Comparison of ENCODE assay signal across 8 cellular contexts in genomic region chr2:219119422-219120043, GRCh38. TPM values are rescaled to one million over a fixed set of nuclear protein-coding genes. Genes with fewer than 3 reads are reported as not detected.
A peak's percentile ranks its signal among the peaks of the same experiment; 100 is the strongest.
DNase-seq lines count a peak whose midpoint lies in the region; ATAC-seq and TF ChIP-seq lines count a peak whose summit lies in the region.

No MANE protein-coding gene starts in this region.

- DNase-seq in CD14-positive monocyte (ENCODE audit: low spot score), result no peak
- DNase-seq in HAP-1 (ENCODE audit: low spot score in 2 of 2), result peak; percentile 47 to 83
- no peak for DNase-seq in RWPE2 (ENCODE audit: low spot score)
- DNase-seq in activated naive CD4-positive, alpha-beta T cell treated with anti-CD3 and anti-CD28 coated beads for 36 hours, result peak; percentile 78
- DNase-seq in Right ventricle myocardium inferior (ENCODE audit: missing footprints), result peak; percentile 72
- DNase-seq in pulmonary artery endothelial cell (ENCODE audit: low read depth, low spot score), result peak; percentile 8
- DNase-seq in KG1 (lab: John Stamatoyannopoulos, UW), result no peak

- H3K36me3 Mint-ChIP-seq in CD14-positive monocyte, result peaks cover 6 to 15% of the 10 kb centered on the region in 2 donors
- H3K36me3 Mint-ChIP-seq in activated naive CD4-positive, alpha-beta T cell treated with anti-CD3 and anti-CD28 coated beads for 36 hours (ENCODE audit: low read depth), result no peaks in the 10 kb centered on the region

- no peaks in the 10 kb centered on the region for H3K9me3 Mint-ChIP-seq in CD14-positive monocyte
- H3K9me3 Mint-ChIP-seq in activated naive CD4-positive, alpha-beta T cell treated with anti-CD3 and anti-CD28 coated beads for 36 hours, result no peaks in the 10 kb centered on the region

- TF ChIP-seq CTCF in CD14-positive monocyte (IDR thresholded peaks at IDR 0.05) (peak; percentile 77), RWPE2 (IDR thresholded peaks at IDR 0.05; ENCODE audit: poor library complexity, severe bottlenecking) (peak; percentile 85)

- no peaks in the 10 kb centered on the region for H3K27me3 ChIP-seq in HAP-1 (ENCODE audit: low read depth)
- H3K27me3 ChIP-seq in RWPE2 (ENCODE audit: insufficient read depth, poor library complexity, severe bottlenecking), result no peaks in the 10 kb centered on the region

- H3K9me3 ChIP-seq in HAP-1, result no peaks in the 10 kb centered on the region
- H3K9me3 ChIP-seq in RWPE2 (ENCODE audit: severe bottlenecking), result no peaks in the 10 kb centered on the region

- CTCF ChIA-PET in activated naive CD4-positive, alpha-beta T cell treated with anti-CD3 and anti-CD28 coated beads for 36 hours (lab: Charles Lee), result interaction anchor here (0.6 to 9.3 kb wide), 34 partner anchors 8 to 243 kb away, joined by 3 to 82 read pairs (median 4); partner anchors contain the start of genes CDK5R2 and CFAP65

- H3K4me3 Mint-ChIP-seq in CD14-positive monocyte, result no peak overlapping the region
- H3K4me3 Mint-ChIP-seq in activated naive CD4-positive, alpha-beta T cell treated with anti-CD3 and anti-CD28 coated beads for 36 hours, result no peak overlapping the region

- no peak overlapping the region for H3K4me3 ChIP-seq in HAP-1
- H3K4me3 ChIP-seq in RWPE2 (ENCODE audit: severe bottlenecking), result no peak overlapping the region

- H3K36me3 ChIP-seq in HAP-1 (replicated peaks) (no peaks in the 10 kb centered on the region), RWPE2 (ENCODE audit: low read depth) (no peaks in the 10 kb centered on the region)

- H3K4me1 Mint-ChIP-seq in CD14-positive monocyte, result peaks cover 16% of the 10 kb centered on the region
- H3K4me1 Mint-ChIP-seq in activated naive CD4-positive, alpha-beta T cell treated with anti-CD3 and anti-CD28 coated beads for 36 hours (ENCODE audit: low read depth), result peaks cover 4% of the 10 kb centered on the region

- ATAC-seq in RWPE2 (ENCODE audit: low read depth) (peak; percentile 66; the same call in 1 of the 3 replicates), Right ventricle myocardium inferior (no peak), HG03108 (IDR thresholded peaks at IDR 0.05; ENCODE audit: unreplicated experiment) (no peak)

- intact Hi-C loops in CD14-positive monocyte (cut with micrococcal nuclease), result loop anchor here (2.0 to 5.0 kb wide), 3 partner anchors 42 to 62 kb away; no protein-coding TSS in a partner anchor
- intact Hi-C loops in activated naive CD4-positive, alpha-beta T cell treated with anti-CD3 and anti-CD28 coated beads for 36 hours (cut with micrococcal nuclease), result loop anchor here (1.0 to 10.0 kb wide), 5 partner anchors 46 to 265 kb away; partner anchors contain the start of gene WNT6
- intact Hi-C loops in Right ventricle myocardium inferior (cut with DNase I), result loop anchor here (1.0 kb wide), 2 partner anchors 47 to 61 kb away; no protein-coding TSS in a partner anchor

- H3K27ac Mint-ChIP-seq in CD14-positive monocyte, result peak overlapping the region in 1 of 7 donors; percentile 59
- H3K27ac Mint-ChIP-seq in activated naive CD4-positive, alpha-beta T cell treated with anti-CD3 and anti-CD28 coated beads for 36 hours, result no peak overlapping the region

- H3K27me3 Mint-ChIP-seq in CD14-positive monocyte (ENCODE audit: low read depth in 3 of 3), result peaks cover 0 to 2% (median 0%) of the 10 kb centered on the region in 3 donors
- no peaks in the 10 kb centered on the region for H3K27me3 Mint-ChIP-seq in activated naive CD4-positive, alpha-beta T cell treated with anti-CD3 and anti-CD28 coated beads for 36 hours (ENCODE audit: low read depth)

- H3K4me1 ChIP-seq in HAP-1 (no peaks in the 10 kb centered on the region; the same call in 1 of the 2 replicates), RWPE2 (ENCODE audit: insufficient read depth, poor library complexity, severe bottlenecking) (no peaks in the 10 kb centered on the region)

- no peak overlapping the region for H3K27ac ChIP-seq in RWPE2 (ENCODE audit: poor library complexity, severe bottlenecking)

- in situ Hi-C loops in HAP-1 (cut with MboI; ENCODE audit: low sequenced_read_pairs), result no loop called here

RNA-seq across cellular contexts. Expression of gene NHEJ1, which starts 41.1 kb away (rescaled TPM):
- polyA plus RNA-seq in CD14-positive monocyte, result 10 to 100 TPM; 20.3 to 20.9 TPM
- 10 to 100 TPM; 24.4 to 26.6 TPM for total RNA-seq in activated naive CD4-positive, alpha-beta T cell treated with anti-CD3 and anti-CD28 coated beads for 36 hours
- total RNA-seq in Right ventricle myocardium inferior (9.7 TPM), pulmonary artery endothelial cell (16.4 and 26.3 TPM in 2 replicates)

RNA-seq across cellular contexts. Expression of gene SLC23A3, which starts 50.3 kb away (rescaled TPM):
- not detected for polyA plus RNA-seq in CD14-positive monocyte
- total RNA-seq in activated naive CD4-positive, alpha-beta T cell treated with anti-CD3 and anti-CD28 coated beads for 36 hours, result under 1 TPM; 0.84 to 0.95 TPM
- 0.87 TPM for total RNA-seq in Right ventricle myocardium inferior
- 0.59 and 2.2 TPM in 2 replicates for total RNA-seq in pulmonary artery endothelial cell

RNA-seq across cellular contexts. Expression of gene CNPPD1, which starts 57.2 kb away (rescaled TPM):
- 10 to 100 TPM; 68.8 to 71.3 TPM for polyA plus RNA-seq in CD14-positive monocyte
- 10 to 100 TPM; 27.0 to 31.4 TPM for total RNA-seq in activated naive CD4-positive, alpha-beta T cell treated with anti-CD3 and anti-CD28 coated beads for 36 hours
- total RNA-seq in Right ventricle myocardium inferior (72.7 TPM), pulmonary artery endothelial cell (18.4 and 24.1 TPM in 2 replicates)

RNA-seq across cellular contexts. Expression of gene RETREG2, which starts 58.5 kb away (rescaled TPM):
- polyA plus RNA-seq in CD14-positive monocyte, result 10 to 100 TPM; 37.7 to 39.4 TPM
- 10 to 100 TPM; 44.0 to 44.1 TPM for total RNA-seq in activated naive CD4-positive, alpha-beta T cell treated with anti-CD3 and anti-CD28 coated beads for 36 hours
- total RNA-seq in Right ventricle myocardium inferior (37.4 TPM), pulmonary artery endothelial cell (52.6 and 60.1 TPM in 2 replicates)

RNA-seq across cellular contexts. Expression of gene IHH, which starts 58.8 kb away (rescaled TPM):
- polyA plus RNA-seq in CD14-positive monocyte, result not detected
- not detected for total RNA-seq in activated naive CD4-positive, alpha-beta T cell treated with anti-CD3 and anti-CD28 coated beads for 36 hours
- total RNA-seq in Right ventricle myocardium inferior (not detected), pulmonary artery endothelial cell (under 0.01 TPM in 1 of 2 replicates, not detected in the other)

Comparison
In these comparisons a context has a peak if more than half of its experiments do, and no peak if none do; other contexts are left out.
1. DNase-seq: peak in HAP-1 (2 of 2), activated naive CD4-positive, alpha-beta T cell treated with anti-CD3 and anti-CD28 coated beads for 36 hours (single experiment), Right ventricle myocardium inferior (single experiment) and pulmonary artery endothelial cell (single experiment); none in CD14-positive monocyte (single experiment), RWPE2 (single experiment) and KG1 (single experiment).